Comparison of ENCODE assay signal across 30 cellular contexts in genomic region chr9:130398487-130399240, GRCh38.
"Had no signal": no experiment of that assay in that cellular context is flagged by ENCODE, and none has a peak within 500 bp of the region (broad histone marks: within the 10 kb centered on the region; RNA-seq: fewer than 3 reads in every experiment).

No MANE protein-coding gene starts in this region.

- DNase-seq: activated B cell treated with CpG ODN at 0.5 μM for 24 hours; activated CD4-positive, alpha-beta memory T cell treated with anti-CD3 and anti-CD28 coated beads, Interleukin-2, amount 10 ng/mL, durations not matched to agents 7 days and 5 days; activated CD4-positive, alpha-beta T cell treated with anti-CD3 and anti-CD28 coated beads, Interleukin-2, amount 10 ng/mL, durations not matched to agents 24 days and 14 days; activated CD4-positive, alpha-beta T cell treated with anti-CD3 and anti-CD28 coated beads, Interleukin-2, amount 50 U/mL, for 4 hours; activated CD8-positive, alpha-beta memory T cell treated with anti-CD3 and anti-CD28 coated beads, Interleukin-2, amount 50 U/mL, for 48 hours; activated gamma-delta T cell; activated naive CD4-positive, alpha-beta T cell; activated naive CD4-positive, alpha-beta T cell treated with anti-CD3 and anti-CD28 coated beads, Interleukin-2, amount 10 ng/mL, durations not matched to agents 7 days and 5 days; activated naive CD8-positive, alpha-beta T cell treated with anti-CD3 and anti-CD28 coated beads, Interleukin-2, amount 10 ng/mL, durations not matched to agents 7 days and 5 days; activated T-cell treated with anti-CD3 and anti-CD28 coated beads for 4 hours; activated T-cell treated with anti-CD3 and anti-CD28 coated beads, Interleukin-2, amount 50 U/mL, for 24 hours; activated T-cell treated with anti-CD3 and anti-CD28 coated beads, Interleukin-2, amount 50 U/mL, for 72 hours; central memory CD4-positive, alpha-beta T cell; cerebellar nuclear complex; dorsolateral prefrontal cortex; effector memory CD4-positive, alpha-beta T cell; endodermal cell; foreskin fibroblast; head of caudate nucleus; T-helper 2 cell had no signal

- H3K27me3 Mint-ChIP-seq: activated CD4-positive, alpha-beta memory T cell treated with anti-CD3 and anti-CD28 coated beads, Interleukin-2, amount 10 ng/mL, durations not matched to agents 7 days and 5 days; activated CD4-positive, alpha-beta T cell treated with anti-CD3 and anti-CD28 coated beads, Interleukin-2, amount 10 ng/mL, durations not matched to agents 24 days and 14 days; activated naive CD8-positive, alpha-beta T cell treated with anti-CD3 and anti-CD28 coated beads, Interleukin-2, amount 10 ng/mL, durations not matched to agents 7 days and 5 days; activated T-cell treated with anti-CD3 and anti-CD28 coated beads, Interleukin-2, amount 50 U/mL, for 24 hours; dendritic cell treated with granulocyte-macrophage colony-stimulating factor and Interleukin-4, amounts not matched to agents 40 ng/mL and 50 ng/mL, for 4 days had no signal

- ATAC-seq: activated CD4-positive, CD25-positive, alpha-beta regulatory T cell treated with anti-CD3 and anti-CD28 coated beads, Interleukin-2, amount 50 U/mL, for 24 hours; activated naive CD4-positive, alpha-beta T cell treated with anti-CD3 and anti-CD28 coated beads, Interleukin-2, amount 50 U/mL, for 72 hours; activated T-cell treated with anti-CD3 and anti-CD28 coated beads, Interleukin-2, amount 50 U/mL, for 72 hours; esophagus mucosa had no signal

- H3K4me1 Mint-ChIP-seq: activated B cell treated with CpG ODN at 0.5 μM for 24 hours; activated CD4-positive, alpha-beta memory T cell treated with anti-CD3 and anti-CD28 coated beads, Interleukin-2, amount 10 ng/mL, durations not matched to agents 7 days and 5 days; activated CD4-positive, alpha-beta T cell treated with anti-CD3 and anti-CD28 coated beads, Interleukin-2, amount 10 ng/mL, durations not matched to agents 24 days and 14 days; activated naive CD4-positive, alpha-beta T cell treated with anti-CD3 and anti-CD28 coated beads, Interleukin-2, amount 10 ng/mL, durations not matched to agents 7 days and 5 days; activated naive CD8-positive, alpha-beta T cell treated with anti-CD3 and anti-CD28 coated beads, Interleukin-2, amount 10 ng/mL, durations not matched to agents 7 days and 5 days; endodermal cell had no signal

- H3K27me3 ChIP-seq: ascending aorta, cardiac muscle cell, dorsolateral prefrontal cortex had no signal

- H3K9me3 ChIP-seq: ascending aorta, breast epithelium had no signal

- H3K27ac ChIP-seq: ascending aorta, breast epithelium, cardiac muscle cell, coronary artery, dorsolateral prefrontal cortex, VCaP had no signal

- H3K9me3 Mint-ChIP-seq: activated B cell treated with CpG ODN at 0.5 μM for 24 hours; activated CD4-positive, alpha-beta memory T cell treated with anti-CD3 and anti-CD28 coated beads, Interleukin-2, amount 10 ng/mL, durations not matched to agents 7 days and 5 days; activated CD4-positive, alpha-beta T cell treated with anti-CD3 and anti-CD28 coated beads, Interleukin-2, amount 10 ng/mL, durations not matched to agents 24 days and 14 days; activated naive CD4-positive, alpha-beta T cell treated with anti-CD3 and anti-CD28 coated beads, Interleukin-2, amount 10 ng/mL, durations not matched to agents 7 days and 5 days; activated naive CD4-positive, alpha-beta T cell treated with anti-CD3 and anti-CD28 coated beads, Interleukin-2, amount 50 U/mL, for 72 hours; activated naive CD8-positive, alpha-beta T cell treated with anti-CD3 and anti-CD28 coated beads, Interleukin-2, amount 10 ng/mL, durations not matched to agents 7 days and 5 days; activated T-cell treated with anti-CD3 and anti-CD28 coated beads, Interleukin-2, amount 50 U/mL, for 24 hours; activated T-cell treated with anti-CD3 and anti-CD28 coated beads, Interleukin-2, amount 50 U/mL, for 72 hours; dendritic cell treated with granulocyte-macrophage colony-stimulating factor and Interleukin-4, amounts not matched to agents 40 ng/mL and 50 ng/mL, for 4 days; endodermal cell had no signal

- H3K4me1 ChIP-seq: ascending aorta, breast epithelium had no signal

- H3K4me3 Mint-ChIP-seq: activated B cell treated with CpG ODN at 0.5 μM for 24 hours; activated CD4-positive, alpha-beta memory T cell treated with anti-CD3 and anti-CD28 coated beads, Interleukin-2, amount 10 ng/mL, durations not matched to agents 7 days and 5 days; activated CD4-positive, alpha-beta T cell treated with anti-CD3 and anti-CD28 coated beads, Interleukin-2, amount 10 ng/mL, durations not matched to agents 24 days and 14 days; activated naive CD4-positive, alpha-beta T cell treated with anti-CD3 and anti-CD28 coated beads, Interleukin-2, amount 10 ng/mL, durations not matched to agents 7 days and 5 days; activated naive CD8-positive, alpha-beta T cell treated with anti-CD3 and anti-CD28 coated beads, Interleukin-2, amount 10 ng/mL, durations not matched to agents 7 days and 5 days; activated T-cell treated with anti-CD3 and anti-CD28 coated beads, Interleukin-2, amount 50 U/mL, for 24 hours; activated T-cell treated with anti-CD3 and anti-CD28 coated beads, Interleukin-2, amount 50 U/mL, for 72 hours; brain; dendritic cell treated with granulocyte-macrophage colony-stimulating factor and Interleukin-4, amounts not matched to agents 40 ng/mL and 50 ng/mL, for 4 days; endodermal cell had no signal

- H3K4me3 ChIP-seq: ascending aorta, breast epithelium, cardiac muscle cell, coronary artery, dorsolateral prefrontal cortex had no signal

- H3K27ac Mint-ChIP-seq: activated B cell treated with CpG ODN at 0.5 μM for 24 hours; activated CD4-positive, alpha-beta memory T cell treated with anti-CD3 and anti-CD28 coated beads, Interleukin-2, amount 10 ng/mL, durations not matched to agents 7 days and 5 days; activated CD4-positive, alpha-beta T cell treated with anti-CD3 and anti-CD28 coated beads, Interleukin-2, amount 10 ng/mL, durations not matched to agents 24 days and 14 days; activated naive CD4-positive, alpha-beta T cell treated with anti-CD3 and anti-CD28 coated beads, Interleukin-2, amount 10 ng/mL, durations not matched to agents 7 days and 5 days; activated naive CD4-positive, alpha-beta T cell treated with anti-CD3 and anti-CD28 coated beads, Interleukin-2, amount 50 U/mL, for 72 hours; activated naive CD8-positive, alpha-beta T cell treated with anti-CD3 and anti-CD28 coated beads, Interleukin-2, amount 10 ng/mL, durations not matched to agents 7 days and 5 days; activated T-cell treated with anti-CD3 and anti-CD28 coated beads, Interleukin-2, amount 50 U/mL, for 24 hours; activated T-cell treated with anti-CD3 and anti-CD28 coated beads, Interleukin-2, amount 50 U/mL, for 72 hours; dendritic cell treated with granulocyte-macrophage colony-stimulating factor and Interleukin-4, amounts not matched to agents 40 ng/mL and 50 ng/mL, for 4 days; endodermal cell had no signal

- H3K36me3 Mint-ChIP-seq: activated naive CD4-positive, alpha-beta T cell treated with anti-CD3 and anti-CD28 coated beads, Interleukin-2, amount 10 ng/mL, durations not matched to agents 7 days and 5 days; activated naive CD4-positive, alpha-beta T cell treated with anti-CD3 and anti-CD28 coated beads, Interleukin-2, amount 50 U/mL, for 72 hours; activated naive CD8-positive, alpha-beta T cell treated with anti-CD3 and anti-CD28 coated beads, Interleukin-2, amount 10 ng/mL, durations not matched to agents 7 days and 5 days; brain had no signal

- H3K36me3 ChIP-seq: ascending aorta, breast epithelium, cardiac muscle cell had no signal
